In genomic region chr3:181859518-181859917, GRCh38 we compare ENCODE assay signal across 15 cellular contexts.
"Had no signal": no experiment of that assay in that cellular context is flagged by ENCODE, and none has a peak within 500 bp of the region (broad histone marks: within the 10 kb centered on the region; RNA-seq: fewer than 3 reads in every experiment).

No MANE protein-coding gene starts in this region.

- H3K4me1 Mint-ChIP-seq: activated CD4-positive, alpha-beta T cell treated with anti-CD3 and anti-CD28 coated beads, Interleukin-2, amount 10 ng/mL, durations not matched to agents 24 days and 14 days; activated naive CD8-positive, alpha-beta T cell treated with anti-CD3 and anti-CD28 coated beads, Interleukin-2, amount 10 ng/mL, durations not matched to agents 7 days and 5 days; immature natural killer cell had no signal

- ATAC-seq: activated CD8-positive, alpha-beta T cell treated with anti-CD3 and anti-CD28 coated beads, Interleukin-2, amount 10 ng/mL, durations not matched to agents 7 days and 5 days; body of pancreas; effector memory CD8-positive, alpha-beta T cell had no signal

- H3K27me3 ChIP-seq: body of pancreas, thyroid gland had no signal

- H3K27ac ChIP-seq: body of pancreas, left ventricle myocardium inferior, thyroid gland had no signal

- H3K4me3 Mint-ChIP-seq: activated CD4-positive, alpha-beta T cell treated with anti-CD3 and anti-CD28 coated beads, Interleukin-2, amount 10 ng/mL, durations not matched to agents 24 days and 14 days; activated CD8-positive, alpha-beta T cell treated with anti-CD3 and anti-CD28 coated beads, Interleukin-2, amount 10 ng/mL, durations not matched to agents 7 days and 5 days; activated naive CD8-positive, alpha-beta T cell treated with anti-CD3 and anti-CD28 coated beads, Interleukin-2, amount 10 ng/mL, durations not matched to agents 7 days and 5 days; activated T-cell treated with anti-CD3 and anti-CD28 coated beads, Interleukin-2, amount 50 U/mL, for 24 hours; effector memory CD8-positive, alpha-beta T cell; immature natural killer cell had no signal

- H3K36me3 ChIP-seq: left ventricle myocardium inferior, thyroid gland had no signal

- H3K9me3 Mint-ChIP-seq: activated CD4-positive, alpha-beta T cell treated with anti-CD3 and anti-CD28 coated beads, Interleukin-2, amount 10 ng/mL, durations not matched to agents 24 days and 14 days; activated naive CD8-positive, alpha-beta T cell treated with anti-CD3 and anti-CD28 coated beads, Interleukin-2, amount 10 ng/mL, durations not matched to agents 7 days and 5 days; activated T-cell treated with anti-CD3 and anti-CD28 coated beads, Interleukin-2, amount 50 U/mL, for 24 hours; activated T-helper 2 cell treated with anti-CD3 and anti-CD28 coated beads, Interferon-gamma antibody, Interleukin-2, Interleukin-4, amounts not matched to agents 10 μg/mL and 5 μg/mL and 100 μg/mL, durations not matched to agents 14 hours and 24 hours and 36 hours had no signal

- H3K4me1 ChIP-seq: body of pancreas, left ventricle myocardium inferior, thyroid gland had no signal

- H3K27me3 Mint-ChIP-seq: activated CD4-positive, alpha-beta T cell treated with anti-CD3 and anti-CD28 coated beads, Interleukin-2, amount 10 ng/mL, durations not matched to agents 24 days and 14 days; activated naive CD8-positive, alpha-beta T cell treated with anti-CD3 and anti-CD28 coated beads, Interleukin-2, amount 10 ng/mL, durations not matched to agents 7 days and 5 days; activated T-cell treated with anti-CD3 and anti-CD28 coated beads, Interleukin-2, amount 50 U/mL, for 24 hours; effector memory CD8-positive, alpha-beta T cell had no signal

- H3K27ac Mint-ChIP-seq: activated CD4-positive, alpha-beta T cell treated with anti-CD3 and anti-CD28 coated beads, Interleukin-2, amount 10 ng/mL, durations not matched to agents 24 days and 14 days; activated CD8-positive, alpha-beta T cell treated with anti-CD3 and anti-CD28 coated beads, Interleukin-2, amount 10 ng/mL, durations not matched to agents 7 days and 5 days; activated naive CD8-positive, alpha-beta T cell treated with anti-CD3 and anti-CD28 coated beads, Interleukin-2, amount 10 ng/mL, durations not matched to agents 7 days and 5 days; activated T-cell treated with anti-CD3 and anti-CD28 coated beads, Interleukin-2, amount 50 U/mL, for 24 hours; activated T-helper 2 cell treated with anti-CD3 and anti-CD28 coated beads, Interferon-gamma antibody, Interleukin-2, Interleukin-4, amounts not matched to agents 10 μg/mL and 5 μg/mL and 100 μg/mL, durations not matched to agents 14 hours and 24 hours and 36 hours; effector memory CD8-positive, alpha-beta T cell; immature natural killer cell had no signal

- DNase-seq: activated CD4-positive, alpha-beta T cell treated with anti-CD3 and anti-CD28 coated beads, Interleukin-2, amount 10 ng/mL, durations not matched to agents 24 days and 14 days; activated CD8-positive, alpha-beta T cell treated with anti-CD3 and anti-CD28 coated beads, Interleukin-2, amount 10 ng/mL, durations not matched to agents 7 days and 5 days; activated naive CD4-positive, alpha-beta T cell treated with Interleukin-2 at 50 U/mL for 16 hours; activated naive CD8-positive, alpha-beta T cell treated with anti-CD3 and anti-CD28 coated beads, Interleukin-2, amount 10 ng/mL, durations not matched to agents 7 days and 5 days; activated T-cell treated with anti-CD3 and anti-CD28 coated beads, Interleukin-2, amount 50 U/mL, for 24 hours; body of pancreas; effector memory CD8-positive, alpha-beta T cell; immature natural killer cell; kidney glomerular epithelial cell; left ventricle myocardium inferior; mammary epithelial cell; stimulated activated CD8-positive, alpha-beta memory T cell treated with anti-CD3 and anti-CD28 coated beads, Interleukin-4, amount 100 ng/mL, for 48 hours; stimulated activated naive CD4-positive, alpha-beta T cell treated with Interleukin-2 at 50 U/mL for 16 hours; thyroid gland had no signal

- H3K36me3 Mint-ChIP-seq: activated naive CD8-positive, alpha-beta T cell treated with anti-CD3 and anti-CD28 coated beads, Interleukin-2, amount 10 ng/mL, durations not matched to agents 7 days and 5 days; immature natural killer cell had no signal

- H3K4me3 ChIP-seq: body of pancreas, left ventricle myocardium inferior, thyroid gland had no signal

- H3K9me3 ChIP-seq: body of pancreas, left ventricle myocardium inferior, thyroid gland had no signal
